Comparison of ENCODE assay signal across 12 cellular contexts in the genomic region with DNA sequence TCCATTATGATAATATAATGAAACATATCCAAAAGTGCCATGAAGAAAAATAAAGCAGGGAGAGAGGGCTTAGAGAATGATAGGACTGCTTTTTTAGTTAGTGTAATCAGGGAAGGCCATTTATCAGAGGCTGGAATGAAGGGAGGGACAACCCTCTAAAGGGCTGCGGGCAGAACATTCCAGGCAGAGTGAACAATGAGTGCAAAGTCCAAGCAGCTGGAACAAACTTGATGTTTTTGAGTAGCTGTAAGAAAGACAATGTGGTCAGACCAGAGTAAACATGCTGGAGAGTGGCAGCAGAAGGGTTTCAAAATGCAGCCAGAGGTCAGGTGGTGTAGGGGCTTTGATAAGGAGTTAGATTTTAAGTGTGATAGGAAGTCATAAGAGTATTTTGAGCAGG.
DNase-seq lines count a peak whose midpoint lies in the region; ATAC-seq and TF ChIP-seq lines count a peak whose summit lies in the region.
"Had no signal": no experiment of that assay in that cellular context is flagged by ENCODE, and none has a peak within 500 bp of the region (broad histone marks: within the 10 kb centered on the region; RNA-seq: fewer than 3 reads in every experiment).

No MANE protein-coding gene starts in this region.

- no peak for TF ChIP-seq CTCF in VCaP (conservative IDR thresholded peaks at IDR 0.05)
- TF ChIP-seq CTCF in heart right ventricle (IDR thresholded peaks at IDR 0.05), result no peak

- H3K79me1 ChIP-seq in neuronal stem cell (ENCODE audit: low read depth, low read length), result no peaks in the 10 kb centered on the region

- H3K23ac ChIP-seq in neuronal stem cell (ENCODE audit: low read depth, low read length, poor library complexity), result no peak overlapping the region

- H3K27me3 ChIP-seq in heart right ventricle (no peaks in the 10 kb centered on the region), neuronal stem cell (ENCODE audit: control insufficient read depth in 3 of 3, insufficient read depth in 3 of 3, low read depth in 1 of 3, low read length in 3 of 3) (peaks cover 0 to 1% (median 0%) of the 10 kb centered on the region in 3 experiments)
- H3K27me3 ChIP-seq: SJCRH30 had no signal

- peak overlapping the region; percentile 58 for H2AFZ ChIP-seq in neuronal stem cell (ENCODE audit: low read length)

- no peak overlapping the region for H3K4ac ChIP-seq in neuronal stem cell (ENCODE audit: low read length)

- H3K4me2 ChIP-seq in neuronal stem cell (ENCODE audit: insufficient read depth, low read length, poor library complexity, severe bottlenecking), result no peak overlapping the region

- H3K18ac ChIP-seq in neuronal stem cell (ENCODE audit: low read length), result no peak overlapping the region

- no peak overlapping the region for H2AK5ac ChIP-seq in neuronal stem cell (ENCODE audit: low read depth, low read length)

- peak; percentile 88 for DNase-seq in DMS53 (lab: John Stamatoyannopoulos, UW)
- no peak for DNase-seq in heart right ventricle
- no peak for DNase-seq in neuronal stem cell (ENCODE audit: low spot score)
- DNase-seq in putamen (ENCODE audit: low spot score), result no peak
- no peak for DNase-seq in anterior cingulate cortex (lab: John Stamatoyannopoulos, UW)
- DNase-seq: activated CD4-positive, alpha-beta T cell treated with anti-CD3 and anti-CD28 coated beads, Interleukin-2, amount 50 U/mL, for 1 hour; CD4-positive, CD25-positive, alpha-beta regulatory T cell; NCI-H2171; SJCRH30 had no signal

- no peak overlapping the region for H2BK5ac ChIP-seq in neuronal stem cell (ENCODE audit: low read length)

- H3K9me3 ChIP-seq in heart right ventricle (peaks cover 0 to 18% (median 0%) of the 10 kb centered on the region in 11 donors), neuronal stem cell (replicated peaks in 1 of 2; ENCODE audit: control insufficient read depth in 2 of 2, insufficient read depth in 1 of 2, low read depth in 1 of 2, low read length in 2 of 2) (no peaks in the 10 kb centered on the region)
- H3K9me3 ChIP-seq: SJCRH30 had no signal

- H3K9ac ChIP-seq in neuronal stem cell (ENCODE audit: low read depth, low read length, poor library complexity), result no peak overlapping the region

- ATAC-seq in heart right ventricle (peak in 7 of 8 donors; percentile 49 to 96 (median 76)), GM18520 (IDR thresholded peaks at IDR 0.05; ENCODE audit: unreplicated experiment) (no peak), GM18502 (IDR thresholded peaks at IDR 0.05; ENCODE audit: poor library complexity, unreplicated experiment) (no peak)

- H3K4me3 ChIP-seq in heart right ventricle, result no peak overlapping the region
- no peak overlapping the region for H3K4me3 ChIP-seq in neuronal stem cell (ENCODE audit: low read length in 2 of 2)
- H3K4me3 ChIP-seq: SJCRH30 had no signal

- intact Hi-C loops in heart right ventricle (cut with DNase I), result no loop called here

- H3K14ac ChIP-seq in neuronal stem cell (ENCODE audit: low read length), result no peak overlapping the region

- no peak overlapping the region for H4K91ac ChIP-seq in neuronal stem cell (ENCODE audit: low read depth, low read length, poor library complexity)

- no peak overlapping the region for H2BK12ac ChIP-seq in neuronal stem cell (ENCODE audit: low read length)

- H3K27ac ChIP-seq in VCaP (peak overlapping the region; percentile 30), heart right ventricle (peak overlapping the region in 6 of 10 donors; percentile 26 to 70 (median 57)), neuronal stem cell (replicated peaks; ENCODE audit: low read length) (no peak overlapping the region)
- H3K27ac ChIP-seq: SJCRH30 had no signal

- H3K4me1 ChIP-seq in heart right ventricle (peaks cover 0 to 17% (median 0%) of the 10 kb centered on the region in 9 donors), neuronal stem cell (ENCODE audit: control insufficient read depth in 2 of 2, insufficient read depth in 1 of 2, low read depth in 1 of 2, low read length in 2 of 2) (peaks cover 0 to 4% of the 10 kb centered on the region in 2 donors)
- H3K4me1 ChIP-seq: SJCRH30 had no signal

- WGBS in heart right ventricle, 2 donors, result 6 to 10% methylated on average over 1 of the region's 1 CpG
- no CpG with 5 or more reads among the region's 1 CpG for WGBS in neuronal stem cell (ENCODE audit: extremely low coverage in 2 of 2, insufficient read length in 2 of 2, insufficient replicate concordance in 1 of 2), 2 donors

- H2BK120ac ChIP-seq in neuronal stem cell (ENCODE audit: low read depth, low read length), result no peak overlapping the region

- H3K36me3 ChIP-seq in heart right ventricle, result no peaks in the 10 kb centered on the region
- no peaks in the 10 kb centered on the region for H3K36me3 ChIP-seq in neuronal stem cell (replicated peaks in 1 of 2; ENCODE audit: control insufficient read depth in 2 of 2, insufficient read depth in 2 of 2, low read length in 2 of 2)
- H3K36me3 ChIP-seq: SJCRH30 had no signal

- H2BK15ac ChIP-seq in neuronal stem cell (ENCODE audit: low read length), result no peak overlapping the region

- H4K8ac ChIP-seq in neuronal stem cell (ENCODE audit: low read depth, low read length), result no peak overlapping the region

Comparison
In these comparisons a context has a peak if more than half of its experiments do, and no peak if none do; other contexts are left out.
1. ATAC-seq: peak in heart right ventricle (7 of 8); none in GM18520 (single experiment) and GM18502 (single experiment).